1 cellular context compared by ENCODE assay signal in genomic region chr14:102774391-102775153, GRCh38.
A peak's percentile ranks its signal among the peaks of the same experiment; 100 is the strongest.
TF ChIP-seq lines count a peak whose summit lies in the region.

No MANE protein-coding gene starts in this region.

TF ChIP-seq in HepG2, 621 proteins besides CTCF, POLR2A, EP300 and RAD21 (continued from another document and continues in another):
- TF ChIP-seq HNF1A (IDR thresholded peaks at IDR 0.05; ENCODE audit: low read depth) = no peak
- no peak for TF ChIP-seq HNF1A (CRISPR knock-in tag; IDR thresholded peaks at IDR 0.05; ENCODE audit: borderline replicate concordance)
- TF ChIP-seq FIP1L1 (IDR thresholded peaks at IDR 0.05; ENCODE audit: borderline replicate concordance, insufficient read depth, low read depth, low read length) = no peak
- TF ChIP-seq PHF21A (CRISPR knock-in tag; IDR thresholded peaks at IDR 0.05) = 0 out of 2 replicates have a peak, but pooled peaks have one; percentile 1
- no peak for TF ChIP-seq ZNF468 (CRISPR knock-in tag; IDR thresholded peaks at IDR 0.05)
- TF ChIP-seq PHF20 (CRISPR knock-in tag; IDR thresholded peaks at IDR 0.05) = no peak
- no peak for TF ChIP-seq NFATC3 (CRISPR knock-in tag; IDR thresholded peaks at IDR 0.05)
- TF ChIP-seq CHD4 (IDR thresholded peaks at IDR 0.05; ENCODE audit: borderline replicate concordance, low read length) = no peak
- no peak for TF ChIP-seq ZBTB34 (CRISPR knock-in tag; IDR thresholded peaks at IDR 0.05)
- no peak for TF ChIP-seq NFE2L1 (CRISPR knock-in tag; IDR thresholded peaks at IDR 0.05; ENCODE audit: borderline replicate concordance)
- no peak for TF ChIP-seq SCMH1 (CRISPR knock-in tag; IDR thresholded peaks at IDR 0.05; ENCODE audit: borderline replicate concordance)
- no peak for TF ChIP-seq ZNF800 (CRISPR knock-in tag; IDR thresholded peaks at IDR 0.05)
- TF ChIP-seq POGK (CRISPR knock-in tag; conservative IDR thresholded peaks at IDR 0.05) = no peak
- TF ChIP-seq ZNF589 (CRISPR knock-in tag; conservative IDR thresholded peaks at IDR 0.05) = no peak
- no peak for TF ChIP-seq ZNF710 (CRISPR knock-in tag; IDR thresholded peaks at IDR 0.05; ENCODE audit: borderline replicate concordance)
- TF ChIP-seq CSRNP2 (CRISPR knock-in tag; conservative IDR thresholded peaks at IDR 0.05; ENCODE audit: low read depth) = no peak
- TF ChIP-seq ZNF580 (CRISPR knock-in tag; IDR thresholded peaks at IDR 0.05; ENCODE audit: borderline replicate concordance, low read depth) = no peak
- peak; percentile 69 for TF ChIP-seq XRCC5 (optimal IDR thresholded peaks at IDR 0.05; ENCODE audit: low read length)
- TF ChIP-seq ZNF724P (CRISPR knock-in tag; IDR thresholded peaks at IDR 0.05; ENCODE audit: borderline replicate concordance) = no peak
- TF ChIP-seq FOXP4 (CRISPR knock-in tag; IDR thresholded peaks at IDR 0.05) = no peak
- no peak for TF ChIP-seq ZNF615 (CRISPR knock-in tag; IDR thresholded peaks at IDR 0.05; ENCODE audit: borderline replicate concordance)
- no peak for TF ChIP-seq ZNF619 (CRISPR knock-in tag; IDR thresholded peaks at IDR 0.05)
- TF ChIP-seq RCOR2 (CRISPR knock-in tag; IDR thresholded peaks at IDR 0.05) = no peak
- TF ChIP-seq TIGD3 (CRISPR knock-in tag; IDR thresholded peaks at IDR 0.05; ENCODE audit: borderline replicate concordance) = no peak
- 0 out of 2 replicates have a peak, but pooled peaks have one; percentile 52 for TF ChIP-seq TGIF2 (CRISPR knock-in tag; IDR thresholded peaks at IDR 0.05)
- no peak for TF ChIP-seq THRA (CRISPR knock-in tag; IDR thresholded peaks at IDR 0.05; ENCODE audit: borderline replicate concordance)
- no peak for TF ChIP-seq ZNF414 (CRISPR knock-in tag; IDR thresholded peaks at IDR 0.05)
- 0 out of 2 replicates have a peak, but pooled peaks have one; percentile 21 for TF ChIP-seq ELF3 (CRISPR knock-in tag; IDR thresholded peaks at IDR 0.05)
- no peak for TF ChIP-seq SP140L (CRISPR knock-in tag; IDR thresholded peaks at IDR 0.05; ENCODE audit: borderline replicate concordance)
